Comparison of ENCODE assay signal across 1 cellular context in the genomic region with DNA sequence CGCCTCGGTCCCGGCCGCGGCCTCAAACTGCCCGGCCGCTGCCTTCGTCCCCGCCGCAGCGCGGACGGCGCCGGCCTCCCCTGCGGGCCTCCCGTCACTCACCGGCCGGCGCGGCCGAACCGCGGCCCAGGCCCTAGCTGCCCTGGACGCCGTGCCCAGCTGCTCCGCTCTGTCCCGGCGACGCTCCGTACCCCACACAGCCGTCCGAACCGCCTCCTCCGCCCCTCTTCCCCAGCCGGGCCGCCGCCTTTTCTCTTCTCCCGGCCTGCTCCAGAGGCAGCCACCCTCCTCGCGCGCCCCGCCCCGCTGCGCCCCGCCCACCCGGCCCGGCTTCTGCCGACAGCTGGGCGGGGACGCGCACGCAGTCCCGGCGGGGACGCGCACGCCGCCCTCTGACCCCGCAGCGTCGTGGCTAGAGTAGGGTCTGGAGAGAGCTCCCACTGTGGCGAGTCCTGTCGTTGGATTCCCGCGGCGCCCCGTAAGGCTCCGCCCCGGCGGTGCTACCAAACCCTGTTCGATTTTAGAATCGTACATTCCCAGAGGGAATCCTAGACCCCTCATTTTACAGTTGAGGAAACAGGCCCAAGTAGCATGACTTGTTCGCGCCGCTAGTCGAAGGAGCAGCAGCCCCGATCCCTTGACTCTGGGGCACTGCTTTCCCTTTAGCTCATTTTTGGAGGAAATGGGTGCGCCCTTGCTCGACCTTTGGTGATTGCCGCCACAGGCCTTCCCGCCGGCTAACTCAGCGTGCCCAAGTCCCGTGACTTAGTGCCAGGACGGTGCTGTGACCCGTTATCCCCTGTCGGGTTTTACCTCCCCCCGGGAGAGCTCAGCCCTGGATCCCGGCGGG.
TF ChIP-seq lines count a peak whose summit lies in the region.

A gene with protein sequence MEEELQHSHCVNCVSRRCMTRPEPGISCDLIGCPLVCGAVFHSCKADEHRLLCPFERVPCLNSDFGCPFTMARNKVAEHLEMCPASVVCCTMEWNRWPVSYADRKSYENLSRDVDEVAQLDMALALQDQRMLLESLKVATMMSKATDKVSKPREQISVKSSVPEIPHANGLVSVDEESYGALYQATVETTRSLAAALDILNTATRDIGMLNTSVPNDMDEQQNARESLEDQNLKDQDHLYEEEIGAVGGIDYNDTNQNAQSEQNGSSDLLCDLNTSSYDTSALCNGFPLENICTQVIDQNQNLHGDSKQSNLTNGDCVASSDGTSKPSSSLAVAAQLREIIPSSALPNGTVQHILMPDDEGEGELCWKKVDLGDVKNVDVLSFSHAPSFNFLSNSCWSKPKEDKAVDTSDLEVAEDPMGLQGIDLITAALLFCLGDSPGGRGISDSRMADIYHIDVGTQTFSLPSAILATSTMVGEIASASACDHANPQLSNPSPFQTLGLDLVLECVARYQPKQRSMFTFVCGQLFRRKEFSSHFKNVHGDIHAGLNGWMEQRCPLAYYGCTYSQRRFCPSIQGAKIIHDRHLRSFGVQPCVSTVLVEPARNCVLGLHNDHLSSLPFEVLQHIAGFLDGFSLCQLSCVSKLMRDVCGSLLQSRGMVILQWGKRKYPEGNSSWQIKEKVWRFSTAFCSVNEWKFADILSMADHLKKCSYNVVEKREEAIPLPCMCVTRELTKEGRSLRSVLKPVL (minus strand): TSS at position 295 of the 850 bp plus-strand sequence. CDS start 8,390 bp downstream, outside the sequence.

TF ChIP-seq in K562, 482 proteins besides CTCF, POLR2A, EP300 and RAD21 (continued from another document and continues in another):
- TF ChIP-seq, protein P1, sequence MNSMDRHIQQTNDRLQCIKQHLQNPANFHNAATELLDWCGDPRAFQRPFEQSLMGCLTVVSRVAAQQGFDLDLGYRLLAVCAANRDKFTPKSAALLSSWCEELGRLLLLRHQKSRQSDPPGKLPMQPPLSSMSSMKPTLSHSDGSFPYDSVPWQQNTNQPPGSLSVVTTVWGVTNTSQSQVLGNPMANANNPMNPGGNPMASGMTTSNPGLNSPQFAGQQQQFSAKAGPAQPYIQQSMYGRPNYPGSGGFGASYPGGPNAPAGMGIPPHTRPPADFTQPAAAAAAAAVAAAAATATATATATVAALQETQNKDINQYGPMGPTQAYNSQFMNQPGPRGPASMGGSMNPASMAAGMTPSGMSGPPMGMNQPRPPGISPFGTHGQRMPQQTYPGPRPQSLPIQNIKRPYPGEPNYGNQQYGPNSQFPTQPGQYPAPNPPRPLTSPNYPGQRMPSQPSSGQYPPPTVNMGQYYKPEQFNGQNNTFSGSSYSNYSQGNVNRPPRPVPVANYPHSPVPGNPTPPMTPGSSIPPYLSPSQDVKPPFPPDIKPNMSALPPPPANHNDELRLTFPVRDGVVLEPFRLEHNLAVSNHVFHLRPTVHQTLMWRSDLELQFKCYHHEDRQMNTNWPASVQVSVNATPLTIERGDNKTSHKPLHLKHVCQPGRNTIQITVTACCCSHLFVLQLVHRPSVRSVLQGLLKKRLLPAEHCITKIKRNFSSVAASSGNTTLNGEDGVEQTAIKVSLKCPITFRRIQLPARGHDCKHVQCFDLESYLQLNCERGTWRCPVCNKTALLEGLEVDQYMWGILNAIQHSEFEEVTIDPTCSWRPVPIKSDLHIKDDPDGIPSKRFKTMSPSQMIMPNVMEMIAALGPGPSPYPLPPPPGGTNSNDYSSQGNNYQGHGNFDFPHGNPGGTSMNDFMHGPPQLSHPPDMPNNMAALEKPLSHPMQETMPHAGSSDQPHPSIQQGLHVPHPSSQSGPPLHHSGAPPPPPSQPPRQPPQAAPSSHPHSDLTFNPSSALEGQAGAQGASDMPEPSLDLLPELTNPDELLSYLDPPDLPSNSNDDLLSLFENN (IDR thresholded peaks at IDR 0.05; ENCODE audit: low read depth in 2 of 2, low read length in 2 of 2), result no peak
- TF ChIP-seq PTBP1 (IDR thresholded peaks at IDR 0.05; ENCODE audit: low read depth, low read length) (no peak), NFIC (IDR thresholded peaks at IDR 0.05) (peak; percentile 21; the same call in 1 of the 2 replicates), HNRNPL (IDR thresholded peaks at IDR 0.05; ENCODE audit: low read depth, low read length) (no peak; the same call in 1 of the 2 replicates), ZNF354B (CRISPR knock-in tag; IDR thresholded peaks at IDR 0.05) (no peak), TSC22D4 (tag; IDR thresholded peaks at IDR 0.05) (no peak), TCFL5 (CRISPR knock-in tag; conservative IDR thresholded peaks at IDR 0.05) (no peak), GABPA (tag; conservative IDR thresholded peaks at IDR 0.05; ENCODE audit: low read depth) (0 out of 2 replicates have a peak, but pooled peaks have one; percentile 32), SP1 (CRISPR knock-in tag; IDR thresholded peaks at IDR 0.05) (peak; percentile 53; the same call in 1 of the 2 replicates)
- TF ChIP-seq, protein P2, sequence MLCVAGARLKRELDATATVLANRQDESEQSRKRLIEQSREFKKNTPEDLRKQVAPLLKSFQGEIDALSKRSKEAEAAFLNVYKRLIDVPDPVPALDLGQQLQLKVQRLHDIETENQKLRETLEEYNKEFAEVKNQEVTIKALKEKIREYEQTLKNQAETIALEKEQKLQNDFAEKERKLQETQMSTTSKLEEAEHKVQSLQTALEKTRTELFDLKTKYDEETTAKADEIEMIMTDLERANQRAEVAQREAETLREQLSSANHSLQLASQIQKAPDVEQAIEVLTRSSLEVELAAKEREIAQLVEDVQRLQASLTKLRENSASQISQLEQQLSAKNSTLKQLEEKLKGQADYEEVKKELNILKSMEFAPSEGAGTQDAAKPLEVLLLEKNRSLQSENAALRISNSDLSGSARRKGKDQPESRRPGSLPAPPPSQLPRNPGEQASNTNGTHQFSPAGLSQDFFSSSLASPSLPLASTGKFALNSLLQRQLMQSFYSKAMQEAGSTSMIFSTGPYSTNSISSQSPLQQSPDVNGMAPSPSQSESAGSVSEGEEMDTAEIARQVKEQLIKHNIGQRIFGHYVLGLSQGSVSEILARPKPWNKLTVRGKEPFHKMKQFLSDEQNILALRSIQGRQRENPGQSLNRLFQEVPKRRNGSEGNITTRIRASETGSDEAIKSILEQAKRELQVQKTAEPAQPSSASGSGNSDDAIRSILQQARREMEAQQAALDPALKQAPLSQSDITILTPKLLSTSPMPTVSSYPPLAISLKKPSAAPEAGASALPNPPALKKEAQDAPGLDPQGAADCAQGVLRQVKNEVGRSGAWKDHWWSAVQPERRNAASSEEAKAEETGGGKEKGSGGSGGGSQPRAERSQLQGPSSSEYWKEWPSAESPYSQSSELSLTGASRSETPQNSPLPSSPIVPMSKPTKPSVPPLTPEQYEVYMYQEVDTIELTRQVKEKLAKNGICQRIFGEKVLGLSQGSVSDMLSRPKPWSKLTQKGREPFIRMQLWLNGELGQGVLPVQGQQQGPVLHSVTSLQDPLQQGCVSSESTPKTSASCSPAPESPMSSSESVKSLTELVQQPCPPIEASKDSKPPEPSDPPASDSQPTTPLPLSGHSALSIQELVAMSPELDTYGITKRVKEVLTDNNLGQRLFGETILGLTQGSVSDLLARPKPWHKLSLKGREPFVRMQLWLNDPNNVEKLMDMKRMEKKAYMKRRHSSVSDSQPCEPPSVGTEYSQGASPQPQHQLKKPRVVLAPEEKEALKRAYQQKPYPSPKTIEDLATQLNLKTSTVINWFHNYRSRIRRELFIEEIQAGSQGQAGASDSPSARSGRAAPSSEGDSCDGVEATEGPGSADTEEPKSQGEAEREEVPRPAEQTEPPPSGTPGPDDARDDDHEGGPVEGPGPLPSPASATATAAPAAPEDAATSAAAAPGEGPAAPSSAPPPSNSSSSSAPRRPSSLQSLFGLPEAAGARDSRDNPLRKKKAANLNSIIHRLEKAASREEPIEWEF (CRISPR knock-in tag; IDR thresholded peaks at IDR 0.05), result peak; percentile 71; the same call in 1 of the 2 replicates
- TF ChIP-seq, protein P3, sequence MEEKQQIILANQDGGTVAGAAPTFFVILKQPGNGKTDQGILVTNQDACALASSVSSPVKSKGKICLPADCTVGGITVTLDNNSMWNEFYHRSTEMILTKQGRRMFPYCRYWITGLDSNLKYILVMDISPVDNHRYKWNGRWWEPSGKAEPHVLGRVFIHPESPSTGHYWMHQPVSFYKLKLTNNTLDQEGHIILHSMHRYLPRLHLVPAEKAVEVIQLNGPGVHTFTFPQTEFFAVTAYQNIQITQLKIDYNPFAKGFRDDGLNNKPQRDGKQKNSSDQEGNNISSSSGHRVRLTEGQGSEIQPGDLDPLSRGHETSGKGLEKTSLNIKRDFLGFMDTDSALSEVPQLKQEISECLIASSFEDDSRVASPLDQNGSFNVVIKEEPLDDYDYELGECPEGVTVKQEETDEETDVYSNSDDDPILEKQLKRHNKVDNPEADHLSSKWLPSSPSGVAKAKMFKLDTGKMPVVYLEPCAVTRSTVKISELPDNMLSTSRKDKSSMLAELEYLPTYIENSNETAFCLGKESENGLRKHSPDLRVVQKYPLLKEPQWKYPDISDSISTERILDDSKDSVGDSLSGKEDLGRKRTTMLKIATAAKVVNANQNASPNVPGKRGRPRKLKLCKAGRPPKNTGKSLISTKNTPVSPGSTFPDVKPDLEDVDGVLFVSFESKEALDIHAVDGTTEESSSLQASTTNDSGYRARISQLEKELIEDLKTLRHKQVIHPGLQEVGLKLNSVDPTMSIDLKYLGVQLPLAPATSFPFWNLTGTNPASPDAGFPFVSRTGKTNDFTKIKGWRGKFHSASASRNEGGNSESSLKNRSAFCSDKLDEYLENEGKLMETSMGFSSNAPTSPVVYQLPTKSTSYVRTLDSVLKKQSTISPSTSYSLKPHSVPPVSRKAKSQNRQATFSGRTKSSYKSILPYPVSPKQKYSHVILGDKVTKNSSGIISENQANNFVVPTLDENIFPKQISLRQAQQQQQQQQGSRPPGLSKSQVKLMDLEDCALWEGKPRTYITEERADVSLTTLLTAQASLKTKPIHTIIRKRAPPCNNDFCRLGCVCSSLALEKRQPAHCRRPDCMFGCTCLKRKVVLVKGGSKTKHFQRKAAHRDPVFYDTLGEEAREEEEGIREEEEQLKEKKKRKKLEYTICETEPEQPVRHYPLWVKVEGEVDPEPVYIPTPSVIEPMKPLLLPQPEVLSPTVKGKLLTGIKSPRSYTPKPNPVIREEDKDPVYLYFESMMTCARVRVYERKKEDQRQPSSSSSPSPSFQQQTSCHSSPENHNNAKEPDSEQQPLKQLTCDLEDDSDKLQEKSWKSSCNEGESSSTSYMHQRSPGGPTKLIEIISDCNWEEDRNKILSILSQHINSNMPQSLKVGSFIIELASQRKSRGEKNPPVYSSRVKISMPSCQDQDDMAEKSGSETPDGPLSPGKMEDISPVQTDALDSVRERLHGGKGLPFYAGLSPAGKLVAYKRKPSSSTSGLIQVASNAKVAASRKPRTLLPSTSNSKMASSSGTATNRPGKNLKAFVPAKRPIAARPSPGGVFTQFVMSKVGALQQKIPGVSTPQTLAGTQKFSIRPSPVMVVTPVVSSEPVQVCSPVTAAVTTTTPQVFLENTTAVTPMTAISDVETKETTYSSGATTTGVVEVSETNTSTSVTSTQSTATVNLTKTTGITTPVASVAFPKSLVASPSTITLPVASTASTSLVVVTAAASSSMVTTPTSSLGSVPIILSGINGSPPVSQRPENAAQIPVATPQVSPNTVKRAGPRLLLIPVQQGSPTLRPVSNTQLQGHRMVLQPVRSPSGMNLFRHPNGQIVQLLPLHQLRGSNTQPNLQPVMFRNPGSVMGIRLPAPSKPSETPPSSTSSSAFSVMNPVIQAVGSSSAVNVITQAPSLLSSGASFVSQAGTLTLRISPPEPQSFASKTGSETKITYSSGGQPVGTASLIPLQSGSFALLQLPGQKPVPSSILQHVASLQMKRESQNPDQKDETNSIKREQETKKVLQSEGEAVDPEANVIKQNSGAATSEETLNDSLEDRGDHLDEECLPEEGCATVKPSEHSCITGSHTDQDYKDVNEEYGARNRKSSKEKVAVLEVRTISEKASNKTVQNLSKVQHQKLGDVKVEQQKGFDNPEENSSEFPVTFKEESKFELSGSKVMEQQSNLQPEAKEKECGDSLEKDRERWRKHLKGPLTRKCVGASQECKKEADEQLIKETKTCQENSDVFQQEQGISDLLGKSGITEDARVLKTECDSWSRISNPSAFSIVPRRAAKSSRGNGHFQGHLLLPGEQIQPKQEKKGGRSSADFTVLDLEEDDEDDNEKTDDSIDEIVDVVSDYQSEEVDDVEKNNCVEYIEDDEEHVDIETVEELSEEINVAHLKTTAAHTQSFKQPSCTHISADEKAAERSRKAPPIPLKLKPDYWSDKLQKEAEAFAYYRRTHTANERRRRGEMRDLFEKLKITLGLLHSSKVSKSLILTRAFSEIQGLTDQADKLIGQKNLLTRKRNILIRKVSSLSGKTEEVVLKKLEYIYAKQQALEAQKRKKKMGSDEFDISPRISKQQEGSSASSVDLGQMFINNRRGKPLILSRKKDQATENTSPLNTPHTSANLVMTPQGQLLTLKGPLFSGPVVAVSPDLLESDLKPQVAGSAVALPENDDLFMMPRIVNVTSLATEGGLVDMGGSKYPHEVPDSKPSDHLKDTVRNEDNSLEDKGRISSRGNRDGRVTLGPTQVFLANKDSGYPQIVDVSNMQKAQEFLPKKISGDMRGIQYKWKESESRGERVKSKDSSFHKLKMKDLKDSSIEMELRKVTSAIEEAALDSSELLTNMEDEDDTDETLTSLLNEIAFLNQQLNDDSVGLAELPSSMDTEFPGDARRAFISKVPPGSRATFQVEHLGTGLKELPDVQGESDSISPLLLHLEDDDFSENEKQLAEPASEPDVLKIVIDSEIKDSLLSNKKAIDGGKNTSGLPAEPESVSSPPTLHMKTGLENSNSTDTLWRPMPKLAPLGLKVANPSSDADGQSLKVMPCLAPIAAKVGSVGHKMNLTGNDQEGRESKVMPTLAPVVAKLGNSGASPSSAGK (IDR thresholded peaks at IDR 0.05), result peak; percentile 88
- TF ChIP-seq, protein P4, sequence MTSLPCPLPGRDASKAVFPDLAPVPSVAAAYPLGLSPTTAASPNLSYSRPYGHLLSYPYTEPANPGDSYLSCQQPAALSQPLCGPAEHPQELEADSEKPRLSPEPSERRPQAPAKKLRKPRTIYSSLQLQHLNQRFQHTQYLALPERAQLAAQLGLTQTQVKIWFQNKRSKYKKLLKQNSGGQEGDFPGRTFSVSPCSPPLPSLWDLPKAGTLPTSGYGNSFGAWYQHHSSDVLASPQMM (CRISPR knock-in tag; IDR thresholded peaks at IDR 0.05), result no peak
- TF ChIP-seq, protein P5, sequence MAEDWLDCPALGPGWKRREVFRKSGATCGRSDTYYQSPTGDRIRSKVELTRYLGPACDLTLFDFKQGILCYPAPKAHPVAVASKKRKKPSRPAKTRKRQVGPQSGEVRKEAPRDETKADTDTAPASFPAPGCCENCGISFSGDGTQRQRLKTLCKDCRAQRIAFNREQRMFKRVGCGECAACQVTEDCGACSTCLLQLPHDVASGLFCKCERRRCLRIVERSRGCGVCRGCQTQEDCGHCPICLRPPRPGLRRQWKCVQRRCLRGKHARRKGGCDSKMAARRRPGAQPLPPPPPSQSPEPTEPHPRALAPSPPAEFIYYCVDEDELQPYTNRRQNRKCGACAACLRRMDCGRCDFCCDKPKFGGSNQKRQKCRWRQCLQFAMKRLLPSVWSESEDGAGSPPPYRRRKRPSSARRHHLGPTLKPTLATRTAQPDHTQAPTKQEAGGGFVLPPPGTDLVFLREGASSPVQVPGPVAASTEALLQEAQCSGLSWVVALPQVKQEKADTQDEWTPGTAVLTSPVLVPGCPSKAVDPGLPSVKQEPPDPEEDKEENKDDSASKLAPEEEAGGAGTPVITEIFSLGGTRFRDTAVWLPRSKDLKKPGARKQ (CRISPR knock-in tag; IDR thresholded peaks at IDR 0.05), result no peak
- TF ChIP-seq, protein P6, sequence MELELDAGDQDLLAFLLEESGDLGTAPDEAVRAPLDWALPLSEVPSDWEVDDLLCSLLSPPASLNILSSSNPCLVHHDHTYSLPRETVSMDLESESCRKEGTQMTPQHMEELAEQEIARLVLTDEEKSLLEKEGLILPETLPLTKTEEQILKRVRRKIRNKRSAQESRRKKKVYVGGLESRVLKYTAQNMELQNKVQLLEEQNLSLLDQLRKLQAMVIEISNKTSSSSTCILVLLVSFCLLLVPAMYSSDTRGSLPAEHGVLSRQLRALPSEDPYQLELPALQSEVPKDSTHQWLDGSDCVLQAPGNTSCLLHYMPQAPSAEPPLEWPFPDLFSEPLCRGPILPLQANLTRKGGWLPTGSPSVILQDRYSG (tag; conservative IDR thresholded peaks at IDR 0.05; ENCODE audit: low read depth), result peak; percentile 56; the same call in 1 of the 2 replicates
